ENCODE assay signal across 10 cellular contexts in the genomic region with DNA sequence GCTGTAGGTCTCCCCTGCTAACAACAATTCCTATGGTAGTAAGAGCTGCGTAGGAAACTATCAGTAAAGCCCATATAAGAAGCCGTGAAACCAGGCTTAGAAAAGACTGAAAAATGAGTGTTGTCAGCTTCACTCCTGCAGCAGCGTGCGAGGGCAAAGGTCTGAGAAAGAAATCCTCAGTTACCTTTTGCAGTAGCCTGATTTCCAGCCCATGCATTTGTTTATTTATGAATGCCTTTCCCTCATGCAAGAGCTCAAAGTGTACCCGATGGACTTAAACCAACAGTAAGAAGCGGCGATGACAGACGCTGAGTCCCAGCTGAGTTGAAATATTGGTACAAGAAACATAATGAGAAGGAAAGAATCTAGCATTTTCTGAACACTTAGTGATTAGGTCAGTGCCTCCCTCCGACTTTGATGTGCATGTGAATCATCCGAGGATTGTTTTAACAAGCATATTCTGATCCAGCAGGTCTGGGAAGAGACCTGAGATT. TPM values are rescaled to one million over a fixed set of nuclear protein-coding genes. Genes with fewer than 3 reads are reported as not detected.
A peak's percentile ranks its signal among the peaks of the same experiment; 100 is the strongest.
DNase-seq lines count a peak whose midpoint lies in the region; FAIRE-seq and TF ChIP-seq lines count a peak whose summit lies in the region.
"Had no signal": no experiment of that assay in that cellular context is flagged by ENCODE, and none has a peak within 500 bp of the region (broad histone marks: within the 10 kb centered on the region; RNA-seq: fewer than 3 reads in every experiment).

No MANE protein-coding gene starts in this region.

- H3K27me3 Mint-ChIP-seq in activated CD4-positive, alpha-beta T cell treated with anti-CD3 and anti-CD28 coated beads, Interleukin-2, amount 10 ng/mL, durations not matched to agents 7 days and 5 days = peaks cover 7% of the 10 kb centered on the region

- CTCF ChIA-PET in activated CD4-positive, alpha-beta T cell treated with anti-CD3 and anti-CD28 coated beads, Interleukin-2, amount 10 ng/mL, durations not matched to agents 7 days and 5 days (lab: Charles Lee) = interaction anchor here (1.5 kb wide), 1 partner anchor 17 kb away, joined by 3 read pairs; no protein-coding TSS in a partner anchor

- TF ChIP-seq CTCF in astrocyte of the cerebellum (IDR thresholded peaks at IDR 0.05; ENCODE audit: low read depth, low read length, missing control alignments) = no peak
- no peak for TF ChIP-seq CTCF in kidney (IDR thresholded peaks at IDR 0.05; ENCODE audit: borderline replicate concordance, extremely low read depth, insufficient read depth)

- no peak for FAIRE-seq in kidney (lab: Jason Lieb, UNC)

- in situ Hi-C loops in astrocyte of the cerebellum (cut with HindIII; ENCODE audit: low sequenced_read_pairs) = no loop called here

- POLR2A ChIA-PET in activated CD4-positive, alpha-beta T cell treated with anti-CD3 and anti-CD28 coated beads, Interleukin-2, amount 10 ng/mL, durations not matched to agents 7 days and 5 days (lab: Charles Lee) = no interaction called here

- H3K4me1 ChIP-seq in kidney (ENCODE audit: control insufficient read depth in 1 of 2, insufficient read depth in 1 of 2, low read depth in 1 of 2, low read length in 2 of 2) (peaks cover 0 to 8% of the 10 kb centered on the region in 2 donors), subcutaneous abdominal adipose tissue (ENCODE audit: control insufficient read depth in 5 of 5, insufficient read depth in 5 of 5, low read length in 5 of 5) (peaks cover 0 to 67% (median 40%) of the 10 kb centered on the region in 5 donors)

- no peaks in the 10 kb centered on the region for H3K9me3 Mint-ChIP-seq in activated CD4-positive, alpha-beta T cell treated with anti-CD3 and anti-CD28 coated beads, Interleukin-2, amount 10 ng/mL, durations not matched to agents 7 days and 5 days

- H3K9me3 ChIP-seq in kidney (ENCODE audit: control insufficient read depth in 1 of 2, low read length in 2 of 2) = no peaks in the 10 kb centered on the region
- H3K9me3 ChIP-seq in subcutaneous abdominal adipose tissue (ENCODE audit: control insufficient read depth in 5 of 5, low read length in 5 of 5) = no peaks in the 10 kb centered on the region

- DNase-seq in NCI-H1417 (lab: John Stamatoyannopoulos, UW) (peak in 2 of 3 experiments; percentile 33 to 65), NCI-H1417 treated with DMSO at 0.1 percent for 48 hours (lab: John Stamatoyannopoulos, UW) (no peak), astrocyte of the cerebellum (ENCODE audit: low read depth) (no peak), kidney (no peak), Ammon's horn (ENCODE audit: low spot score) (no peak), superior temporal gyrus (ENCODE audit: extremely low spot score) (no peak)
- no peak for DNase-seq in activated CD4-positive, alpha-beta T cell treated with anti-CD3 and anti-CD28 coated beads, Interleukin-2, amount 10 ng/mL, durations not matched to agents 7 days and 5 days
- DNase-seq: 8988T; activated CD4-positive, CD25-positive, alpha-beta regulatory T cell treated with anti-CD3 and anti-CD28 coated beads, Interleukin-2, amount 50 U/mL, for 72 hours had no signal

- H3K9ac ChIP-seq in kidney (ENCODE audit: low read length in 2 of 2) (no peak overlapping the region), subcutaneous abdominal adipose tissue (ENCODE audit: low read length in 5 of 5) (no peak overlapping the region)

- intact Hi-C loops in kidney (cut with DNase I) = no loop called here

- no peak overlapping the region for H3K27ac ChIP-seq in kidney (ENCODE audit: low read depth in 2 of 2, low read length in 2 of 2)
- H3K27ac ChIP-seq in subcutaneous abdominal adipose tissue (ENCODE audit: low read depth, low read length) = peak overlapping the region; percentile 84

- H3K4me3 ChIP-seq in astrocyte of the cerebellum (ENCODE audit: low read depth, low read length) (peak overlapping the region; percentile 2), kidney (ENCODE audit: low read length in 2 of 2) (peak overlapping the region; percentile 25 to 52), subcutaneous abdominal adipose tissue (ENCODE audit: low read depth in 1 of 5, low read length in 5 of 5) (peak overlapping the region in 1 of 5 donors; percentile 29)

- peaks cover 1% of the 10 kb centered on the region for H3K36me3 Mint-ChIP-seq in activated CD4-positive, alpha-beta T cell treated with anti-CD3 and anti-CD28 coated beads, Interleukin-2, amount 10 ng/mL, durations not matched to agents 7 days and 5 days (ENCODE audit: low read depth)

- no peak overlapping the region for H3K4me3 Mint-ChIP-seq in activated CD4-positive, alpha-beta T cell treated with anti-CD3 and anti-CD28 coated beads, Interleukin-2, amount 10 ng/mL, durations not matched to agents 7 days and 5 days

- no peaks in the 10 kb centered on the region for H3K36me3 ChIP-seq in kidney (ENCODE audit: control insufficient read depth in 1 of 2, insufficient read depth in 2 of 2, low read length in 2 of 2)
- H3K36me3 ChIP-seq in subcutaneous abdominal adipose tissue (ENCODE audit: control insufficient read depth in 5 of 5, insufficient read depth in 5 of 5, low read length in 5 of 5) = no peaks in the 10 kb centered on the region

- no peaks in the 10 kb centered on the region for H3K27me3 ChIP-seq in subcutaneous abdominal adipose tissue (ENCODE audit: control insufficient read depth in 5 of 5, insufficient read depth in 4 of 5, low read length in 5 of 5)

- H3K4me1 Mint-ChIP-seq in activated CD4-positive, alpha-beta T cell treated with anti-CD3 and anti-CD28 coated beads, Interleukin-2, amount 10 ng/mL, durations not matched to agents 7 days and 5 days = peaks cover 6% of the 10 kb centered on the region

- no peak overlapping the region for H3K27ac Mint-ChIP-seq in activated CD4-positive, alpha-beta T cell treated with anti-CD3 and anti-CD28 coated beads, Interleukin-2, amount 10 ng/mL, durations not matched to agents 7 days and 5 days

RNA-seq across cellular contexts. Expression of a gene that starts 15.0 kb away (rescaled TPM):
- total RNA-seq in kidney = 45.1 TPM
- 15.6 TPM for polyA plus RNA-seq in kidney (ENCODE audit: insufficient read depth, low read depth, low replicate concordance)
- total RNA-seq in activated CD4-positive, alpha-beta T cell treated with anti-CD3 and anti-CD28 coated beads, Interleukin-2, amount 10 ng/mL, durations not matched to agents 7 days and 5 days = 10 to 100 TPM; 20.1 to 21.2 TPM

RNA-seq across cellular contexts. Expression of a gene that starts 29.8 kb away (rescaled TPM):
- 123 TPM for total RNA-seq in kidney
- 79.1 TPM for polyA plus RNA-seq in kidney (ENCODE audit: insufficient read depth, low read depth, low replicate concordance)
- 100 to 1,000 TPM; 103 to 105 TPM for total RNA-seq in activated CD4-positive, alpha-beta T cell treated with anti-CD3 and anti-CD28 coated beads, Interleukin-2, amount 10 ng/mL, durations not matched to agents 7 days and 5 days

Comparison
In these comparisons a context has a peak if more than half of its experiments do, and no peak if none do; other contexts are left out.
1. DNase-seq: peak in NCI-H1417 (2 of 3); none in NCI-H1417 treated with DMSO at 0.1 percent for 48 hours (single experiment), astrocyte of the cerebellum (single experiment), kidney (single experiment), activated CD4-positive, alpha-beta T cell treated with anti-CD3 and anti-CD28 coated beads, Interleukin-2, amount 10 ng/mL, durations not matched to agents 7 days and 5 days (single experiment), Ammon's horn (single experiment) and superior temporal gyrus (single experiment).